In the genomic region with DNA sequence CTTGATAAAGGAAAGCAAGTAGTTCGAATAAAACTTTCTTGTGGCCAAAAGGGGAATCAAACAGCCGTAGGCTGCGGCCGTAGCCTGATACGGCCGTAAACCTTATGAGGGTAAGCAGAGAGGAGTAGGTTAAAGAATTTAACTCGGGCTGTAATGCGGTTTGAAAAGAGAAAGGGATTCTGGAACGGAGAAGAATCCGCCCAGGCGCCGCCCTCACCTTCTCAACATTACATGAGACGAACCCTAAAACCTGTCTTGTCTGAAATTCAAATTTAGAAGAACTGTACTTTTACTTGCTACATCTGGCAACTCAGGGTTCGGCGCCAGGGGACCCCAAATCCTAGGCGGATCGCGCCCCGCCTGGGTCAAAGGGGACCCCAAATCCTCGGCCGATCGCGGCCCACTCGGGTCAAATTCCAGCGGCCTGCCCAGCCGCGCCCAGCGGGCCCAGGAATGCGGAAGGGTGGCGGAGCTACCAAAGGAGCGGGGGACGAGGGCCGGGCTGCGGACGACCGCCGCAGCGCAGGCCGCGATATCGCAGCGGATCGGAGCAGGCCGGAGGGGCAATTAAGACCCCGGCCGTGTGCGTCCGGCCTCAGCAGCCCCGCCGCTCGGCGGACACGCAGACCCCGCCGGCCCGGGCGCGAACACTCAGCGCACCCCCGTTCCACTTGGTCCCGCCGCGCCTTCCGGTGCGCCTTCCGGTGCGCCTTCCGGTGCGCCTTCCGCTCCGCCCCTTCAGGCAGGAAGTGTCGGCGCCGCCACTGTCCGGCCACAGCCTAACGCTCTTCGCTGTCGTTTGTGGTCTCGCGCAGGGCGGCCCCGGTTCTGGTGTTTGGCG, we compare ENCODE assay signal across 8 cellular contexts. TPM values are rescaled to one million over a fixed set of nuclear protein-coding genes. Genes with fewer than 3 reads are reported as not detected.
A peak's percentile ranks its signal among the peaks of the same experiment; 100 is the strongest.
DNase-seq lines count a peak whose midpoint lies in the region; ATAC-seq and TF ChIP-seq lines count a peak whose summit lies in the region.

Gene MYL12B (plus strand): TSS at position 741 of the 841 bp plus-strand sequence. CDS start 10,766 bp downstream, outside the sequence.

- H3K27me3 Mint-ChIP-seq in neural progenitor cell (ENCODE audit: insufficient read depth, low read depth) = no peaks in the 10 kb centered on the region

- under 1% methylated on average over 83 of the region's 83 CpGs for WGBS in HUES64

- peaks cover 2% of the 10 kb centered on the region for H3K36me3 Mint-ChIP-seq in neural progenitor cell

- H3K36me3 ChIP-seq in HUES64 (ENCODE audit: insufficient read depth, low read length) = peaks cover 26% of the 10 kb centered on the region
- H3K36me3 ChIP-seq in neural progenitor cell = peaks cover under 1% of the 10 kb centered on the region

- H3K4me1 Mint-ChIP-seq in neural progenitor cell = peaks cover 36% of the 10 kb centered on the region

- peak; percentile 79 for ATAC-seq in GM21447 (IDR thresholded peaks at IDR 0.05; ENCODE audit: unreplicated experiment)

- H3K27me3 ChIP-seq in HUES64 (ENCODE audit: insufficient read depth, low read length) (no peaks in the 10 kb centered on the region), neural progenitor cell (no peaks in the 10 kb centered on the region)

- peaks cover 54% of the 10 kb centered on the region for H3K79me2 ChIP-seq in neural progenitor cell (ENCODE audit: low read depth)

- DNase-seq in DMS79 (lab: John Stamatoyannopoulos, UW) (peak; percentile 66), foreskin fibroblast (peak; percentile 65 to 90), neural progenitor cell (ENCODE audit: low spot score) (peak; percentile 93)
- DNase-seq in activated effector memory CD4-positive, alpha-beta T cell treated with anti-CD3 and anti-CD28 coated beads, Interleukin-2, amount 50 U/mL, for 16 hours = peak; percentile 92

- no peak for TF ChIP-seq CTCF in foreskin fibroblast (IDR thresholded peaks at IDR 0.05; ENCODE audit: low read depth, low read length)
- TF ChIP-seq CTCF in neural progenitor cell (IDR thresholded peaks at IDR 0.05) = no peak
- TF ChIP-seq CTCF in subcutaneous adipose tissue (IDR thresholded peaks at IDR 0.05; ENCODE audit: low read depth) = no peak

- H3K9me3 Mint-ChIP-seq in neural progenitor cell = no peaks in the 10 kb centered on the region

- peaks cover 24% of the 10 kb centered on the region for H3K4me1 ChIP-seq in HUES64 (ENCODE audit: insufficient read depth, low read length)
- peaks cover 18% of the 10 kb centered on the region for H3K4me1 ChIP-seq in neural progenitor cell

- H3K27ac Mint-ChIP-seq in neural progenitor cell = peak within 1 kb of the TSS; percentile 100

- H3K9ac ChIP-seq in HUES64 (ENCODE audit: low read depth, low read length) (peak within 1 kb of the TSS; percentile 100), neural progenitor cell (peak within 1 kb of the TSS; percentile 99)

- H3K27ac ChIP-seq in HUES64 (ENCODE audit: low read depth, low read length) (peak within 1 kb of the TSS; percentile 99), neural progenitor cell (peak within 1 kb of the TSS; percentile 100)

- peak within 1 kb of the TSS; percentile 87 for H3K4me3 ChIP-seq in HUES64 (ENCODE audit: low read length)
- H3K4me3 ChIP-seq in foreskin fibroblast (ENCODE audit: low read depth in 1 of 2, low read length in 2 of 2) = peak within 1 kb of the TSS; percentile 74 to 93
- peak within 1 kb of the TSS; percentile 81 for H3K4me3 ChIP-seq in neural progenitor cell

- peak within 1 kb of the TSS; percentile 90 for H2AFZ ChIP-seq in neural progenitor cell (replicated peaks)

- peak; percentile 74 for TF ChIP-seq POLR2A in Raji (IDR thresholded peaks at IDR 0.05; ENCODE audit: insufficient read depth, low read depth, low read length)

- no peaks in the 10 kb centered on the region for H3K9me3 ChIP-seq in HUES64 (ENCODE audit: insufficient read depth, low read depth, low read length)
- no peaks in the 10 kb centered on the region for H3K9me3 ChIP-seq in neural progenitor cell (ENCODE audit: low read depth)

- H3K4me3 Mint-ChIP-seq in neural progenitor cell = peak within 1 kb of the TSS; percentile 93

- peak within 1 kb of the TSS; percentile 90 for H3K4me2 ChIP-seq in neural progenitor cell

- H3F3A ChIP-seq in neural progenitor cell (ENCODE audit: low read depth) = peaks cover 38% of the 10 kb centered on the region

- peaks cover 44% of the 10 kb centered on the region for H4K20me1 ChIP-seq in neural progenitor cell (ENCODE audit: low read depth)

RNA-seq across cellular contexts. Expression of gene MYL12B, which starts in this region (rescaled TPM):
- polyA plus RNA-seq in HUES64 (2013, experiment 1 of 2) = 182 TPM
- 206 TPM for polyA plus RNA-seq in HUES64 (2013, experiment 2 of 2)
- 127 and 152 TPM in 2 replicates for total RNA-seq in neural progenitor cell (ENCODE audit: low replicate concordance)
- 100 to 1,000 TPM; 261 to 505 (median 275) TPM for total RNA-seq in subcutaneous adipose tissue

Comparison
In these comparisons a context has a peak if more than half of its experiments do, and no peak if none do; other contexts are left out.
1. Peak in every context shown above with its lines: DNase-seq, ATAC-seq, H3K4me3 ChIP-seq and H3K27ac ChIP-seq.